18 cellular contexts compared by ENCODE assay signal in the genomic region with DNA sequence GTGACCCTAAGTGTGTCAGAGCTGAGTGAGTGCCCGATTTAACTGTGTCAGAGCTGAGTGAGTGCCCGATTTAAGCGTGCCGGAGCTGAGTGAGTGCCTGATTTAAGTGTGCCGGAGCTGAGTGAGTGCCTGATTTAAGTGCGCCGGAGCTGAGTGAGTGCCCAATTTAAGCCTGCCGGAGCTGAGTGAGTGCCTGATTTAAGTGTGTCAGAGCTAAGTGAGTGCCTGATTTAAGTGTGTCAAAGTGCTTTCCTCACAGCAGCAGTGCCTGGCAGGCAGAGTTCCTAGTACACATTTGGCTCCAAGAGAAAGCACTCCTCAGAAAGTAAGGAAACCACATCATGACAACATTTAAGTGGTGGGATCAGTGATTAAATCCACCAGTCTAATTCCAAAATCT. TPM values are rescaled to one million over a fixed set of nuclear protein-coding genes. Genes with fewer than 3 reads are reported as not detected.
DNase-seq lines count a peak whose midpoint lies in the region; ATAC-seq, FAIRE-seq and TF ChIP-seq lines count a peak whose summit lies in the region.
"Had no signal": no experiment of that assay in that cellular context is flagged by ENCODE, and none has a peak within 500 bp of the region (broad histone marks: within the 10 kb centered on the region; RNA-seq: fewer than 3 reads in every experiment).

No MANE protein-coding gene starts in this region.

- H3K36me3 ChIP-seq in HEK293 (ENCODE audit: control insufficient read depth in 2 of 2, insufficient read depth in 1 of 2, low read length in 2 of 2) (peaks cover 11 to 30% of the 10 kb centered on the region in 2 experiments), endodermal cell (ENCODE audit: control insufficient read depth, insufficient read depth, low read length) (peaks cover 80% of the 10 kb centered on the region)

- H3K4me1 Mint-ChIP-seq in endodermal cell (peaks cover 7% of the 10 kb centered on the region), natural killer cell (no peaks in the 10 kb centered on the region)

- no peaks in the 10 kb centered on the region for H3K27me3 Mint-ChIP-seq in endodermal cell (ENCODE audit: insufficient read depth)
- H3K27me3 Mint-ChIP-seq in natural killer cell (ENCODE audit: low read depth in 2 of 2) = no peaks in the 10 kb centered on the region
- H3K27me3 Mint-ChIP-seq: CD8-positive, alpha-beta memory T cell had no signal

- intact Hi-C loops in natural killer cell (cut with micrococcal nuclease) = no loop called here

- H3K36me3 Mint-ChIP-seq in endodermal cell (ENCODE audit: low read depth) (peaks cover 49% of the 10 kb centered on the region), natural killer cell (no peaks in the 10 kb centered on the region)

- H3K4me3 Mint-ChIP-seq in endodermal cell (no peak overlapping the region), natural killer cell (no peak overlapping the region)
- H3K4me3 Mint-ChIP-seq: CD8-positive, alpha-beta memory T cell had no signal

- ATAC-seq in GM19035 (IDR thresholded peaks at IDR 0.05; ENCODE audit: unreplicated experiment) (no peak), GM21390 (IDR thresholded peaks at IDR 0.05; ENCODE audit: unreplicated experiment) (no peak), natural killer cell (no peak)

- POLR2A ChIA-PET in HEK293 (lab: Yijun Ruan, JAX) = interaction anchor here (0.7 kb wide), 1 partner anchor 13 kb away, joined by 3 read pairs; the partner anchor contains the start of genes GTF2H5 and SERAC1

- no peaks in the 10 kb centered on the region for H3K9me3 Mint-ChIP-seq in endodermal cell
- H3K9me3 Mint-ChIP-seq in natural killer cell = no peaks in the 10 kb centered on the region
- H3K9me3 Mint-ChIP-seq: CD8-positive, alpha-beta memory T cell had no signal

- no peak overlapping the region for H3K9ac ChIP-seq in endodermal cell (ENCODE audit: extremely low read depth, low read length, poor library complexity, severe bottlenecking)
- H3K9ac ChIP-seq: BLaER1, GM23248, KMS-11 had no signal

- H3K27ac Mint-ChIP-seq in endodermal cell (peak overlapping the region; percentile 55), natural killer cell (no peak overlapping the region)
- H3K27ac Mint-ChIP-seq: CD8-positive, alpha-beta memory T cell had no signal

- TF ChIP-seq CTCF in 22Rv1 (IDR thresholded peaks at IDR 0.05) = no peak
- TF ChIP-seq CTCF in HEK293 (tag by site-specific recombination; IDR thresholded peaks at IDR 0.05) = no peak
- no peak for TF ChIP-seq CTCF in endodermal cell (conservative IDR thresholded peaks at IDR 0.05)
- no peak for TF ChIP-seq CTCF in natural killer cell (IDR thresholded peaks at IDR 0.05)

- FAIRE-seq in frontal cortex (lab: Jason Lieb, UNC) = no peak
- FAIRE-seq: GM12892, H54 had no signal

- no peaks in the 10 kb centered on the region for H3K27me3 ChIP-seq in endodermal cell (ENCODE audit: control insufficient read depth, insufficient read depth, low read length, poor library complexity, severe bottlenecking)
- H3K27me3 ChIP-seq: BLaER1 had no signal

- H3K27ac ChIP-seq in 22Rv1 (peak overlapping the region; percentile 58; the same call in 1 of the 2 replicates), HEK293 (ENCODE audit: extremely low read depth, low read depth, low read length) (no peak overlapping the region), endodermal cell (ENCODE audit: low read depth, low read length) (no peak overlapping the region)
- H3K27ac ChIP-seq: BLaER1, GM23248, KMS-11 had no signal

- H3K4me1 ChIP-seq in HEK293 (ENCODE audit: control insufficient read depth, insufficient read depth, low read length) (peaks cover 5% of the 10 kb centered on the region; the same call in 1 of the 2 replicates), endodermal cell (ENCODE audit: control insufficient read depth, insufficient read depth, low read length) (no peaks in the 10 kb centered on the region)
- H3K4me1 ChIP-seq: BLaER1 had no signal

- H3K9me3 ChIP-seq in HEK293 (ENCODE audit: control insufficient read depth, insufficient read depth, low read depth, low read length) (no peaks in the 10 kb centered on the region), endodermal cell (ENCODE audit: control insufficient read depth, low read length) (no peaks in the 10 kb centered on the region)
- H3K9me3 ChIP-seq: BLaER1, Caco-2 had no signal

- 97% methylated on average over 8 of the region's 8 CpGs for WGBS in endodermal cell (ENCODE audit: insufficient coverage in 1 of 2, insufficient read length in 1 of 2), 2 experiments

- CTCF ChIA-PET in HEK293 (lab: Yijun Ruan, JAX) = no interaction called here

- H3K4me3 ChIP-seq in HEK293 (ENCODE audit: low read depth, low read length) (no peak overlapping the region), endodermal cell (ENCODE audit: low read length) (no peak overlapping the region)
- H3K4me3 ChIP-seq: BLaER1, GM23248 had no signal

- DNase-seq in endodermal cell (no peak), retina (peak; percentile 30), natural killer cell (no peak), frontal cortex (ENCODE audit: low spot score in 2 of 2) (no peak)
- DNase-seq: 8988T; AML-193; Caco-2; CD8-positive, alpha-beta memory T cell; DMS53; GM23248 had no signal

TF ChIP-seq in HEK293, 187 proteins besides CTCF, POLR2A, EP300 and RAD21:
- TF ChIP-seq TRIM28 (IDR thresholded peaks at IDR 0.05; ENCODE audit: borderline replicate concordance, low read length) (no peak), ZNF530 (tag by site-specific recombination; IDR thresholded peaks at IDR 0.05; ENCODE audit: low read depth) (no peak), ZNF132 (tag by site-specific recombination; IDR thresholded peaks at IDR 0.05; ENCODE audit: borderline replicate concordance) (no peak), GLI2 (tag by site-specific recombination; IDR thresholded peaks at IDR 0.05; ENCODE audit: borderline replicate concordance, low read depth) (no peak), ZBTB8A (tag by site-specific recombination; IDR thresholded peaks at IDR 0.05) (0 out of 2 replicates have a peak, but pooled peaks have one; percentile 12), ZNF473 (tag by site-specific recombination; IDR thresholded peaks at IDR 0.05) (no peak)
- TF ChIP-seq, protein P1, sequence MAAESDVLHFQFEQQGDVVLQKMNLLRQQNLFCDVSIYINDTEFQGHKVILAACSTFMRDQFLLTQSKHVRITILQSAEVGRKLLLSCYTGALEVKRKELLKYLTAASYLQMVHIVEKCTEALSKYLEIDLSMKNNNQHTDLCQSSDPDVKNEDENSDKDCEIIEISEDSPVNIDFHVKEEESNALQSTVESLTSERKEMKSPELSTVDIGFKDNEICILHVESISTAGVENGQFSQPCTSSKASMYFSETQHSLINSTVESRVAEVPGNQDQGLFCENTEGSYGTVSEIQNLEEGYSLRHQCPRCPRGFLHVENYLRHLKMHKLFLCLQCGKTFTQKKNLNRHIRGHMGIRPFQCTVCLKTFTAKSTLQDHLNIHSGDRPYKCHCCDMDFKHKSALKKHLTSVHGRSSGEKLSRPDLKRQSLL (tag by site-specific recombination; IDR thresholded peaks at IDR 0.05) = peak; percentile 43; the same call in 1 of the 2 replicates

RNA-seq across cellular contexts. Expression of gene SERAC1, which starts 13.2 kb away (rescaled TPM):
- total RNA-seq in endodermal cell = 10 to 100 TPM; 15.1 to 19.4 TPM
- 17.6 TPM for polyA plus RNA-seq in endodermal cell (2013, experiment 1 of 2)
- polyA plus RNA-seq in endodermal cell (2013, experiment 2 of 2) = 17.1 TPM
- total RNA-seq in natural killer cell = 1 to 10 TPM; 2.1 to 3.0 (median 2.3) TPM
- total RNA-seq in frontal cortex = 17.5 TPM

RNA-seq across cellular contexts. Expression of gene GTF2H5, which starts 13.3 kb away (rescaled TPM):
- total RNA-seq in endodermal cell = 10 to 100 TPM; 31.3 to 41.6 TPM
- 24.2 TPM for polyA plus RNA-seq in endodermal cell (2013, experiment 1 of 2)
- polyA plus RNA-seq in endodermal cell (2013, experiment 2 of 2) = 23.0 TPM
- total RNA-seq in natural killer cell = 1 to 10 TPM; 5.6 to 9.2 (median 8.1) TPM
- 20.0 TPM for total RNA-seq in frontal cortex
